ENCODE assay signal across 11 cellular contexts in genomic region chr12:905273-906076, GRCh38. TPM values are rescaled to one million over a fixed set of nuclear protein-coding genes. Genes with fewer than 3 reads are reported as not detected.
DNase-seq lines count a peak whose midpoint lies in the region; ATAC-seq and TF ChIP-seq lines count a peak whose summit lies in the region.
"Had no signal": no experiment of that assay in that cellular context is flagged by ENCODE, and none has a peak within 500 bp of the region (broad histone marks: within the 10 kb centered on the region; RNA-seq: fewer than 3 reads in every experiment).

No MANE protein-coding gene starts in this region.

- intact Hi-C loops in left cardiac atrium (cut with DNase I) (no loop called here), Right ventricle myocardium inferior (cut with DNase I) (no loop called here), upper lobe of right lung (cut with DNase I) (no loop called here)

- peak overlapping the region; percentile 8 for H3K4me3 Mint-ChIP-seq in T-helper 2 cell treated with Interferon-gamma antibody and Interleukin-4, amounts not matched to agents 5 μg/mL and 100 μg/mL, for 36 hours
- H3K4me3 Mint-ChIP-seq in effector memory CD8-positive, alpha-beta T cell: peak overlapping the region; percentile 4 to 37

- POLR2A ChIA-PET in RWPE1 (lab: Yijun Ruan, JAX; ENCODE audit: low non-redundant PET): no interaction called here

- no peaks in the 10 kb centered on the region for H3K27me3 ChIP-seq in upper lobe of right lung
- H3K27me3 ChIP-seq: body of pancreas had no signal

- no peak overlapping the region for H3K4me3 ChIP-seq in upper lobe of right lung
- H3K4me3 ChIP-seq: body of pancreas, lung had no signal

- peaks cover 99% of the 10 kb centered on the region for H3K36me3 ChIP-seq in upper lobe of right lung

- CTCF ChIA-PET in RWPE1 (lab: Yijun Ruan, JAX): interaction anchor here (0.6 kb wide), 1 partner anchor 88 kb away, joined by 5 read pairs; no protein-coding TSS in a partner anchor

- H3K4me1 Mint-ChIP-seq in T-helper 2 cell treated with Interferon-gamma antibody and Interleukin-4, amounts not matched to agents 5 μg/mL and 100 μg/mL, for 36 hours (ENCODE audit: low read depth): peaks cover 16% of the 10 kb centered on the region
- peaks cover 11 to 28% of the 10 kb centered on the region in 2 donors for H3K4me1 Mint-ChIP-seq in effector memory CD8-positive, alpha-beta T cell (ENCODE audit: low read depth in 2 of 2)

- H3K27ac ChIP-seq in upper lobe of right lung (no peak overlapping the region), RWPE1 (no peak overlapping the region)
- H3K27ac ChIP-seq: body of pancreas, parathyroid adenoma had no signal

- no peaks in the 10 kb centered on the region for H3K9me3 Mint-ChIP-seq in T-helper 2 cell treated with Interferon-gamma antibody and Interleukin-4, amounts not matched to agents 5 μg/mL and 100 μg/mL, for 36 hours
- no peaks in the 10 kb centered on the region for H3K9me3 Mint-ChIP-seq in effector memory CD8-positive, alpha-beta T cell

- no peaks in the 10 kb centered on the region for H3K9me3 ChIP-seq in upper lobe of right lung
- H3K9me3 ChIP-seq: body of pancreas had no signal

- no peak for DNase-seq in left cardiac atrium
- DNase-seq in Right ventricle myocardium inferior (ENCODE audit: missing footprints): no peak
- DNase-seq in T-helper 2 cell treated with Interferon-gamma antibody and Interleukin-4, amounts not matched to agents 5 μg/mL and 100 μg/mL, for 36 hours (ENCODE audit: low spot score): no peak
- DNase-seq in effector memory CD8-positive, alpha-beta T cell: no peak
- DNase-seq in upper lobe of right lung: no peak
- DNase-seq in RWPE1 (ENCODE audit: low spot score): no peak
- DNase-seq in NOMO-1 (lab: John Stamatoyannopoulos, UW; ENCODE audit: unreplicated experiment in 2 of 2): no peak

- H3K4me1 ChIP-seq in upper lobe of right lung: no peaks in the 10 kb centered on the region
- H3K4me1 ChIP-seq: body of pancreas had no signal

- H3K36me3 Mint-ChIP-seq in T-helper 2 cell treated with Interferon-gamma antibody and Interleukin-4, amounts not matched to agents 5 μg/mL and 100 μg/mL, for 36 hours (ENCODE audit: low read depth): peaks cover 74% of the 10 kb centered on the region
- peaks cover 72% of the 10 kb centered on the region for H3K36me3 Mint-ChIP-seq in effector memory CD8-positive, alpha-beta T cell (ENCODE audit: insufficient read depth)

- peak overlapping the region; percentile 66 for H3K27ac Mint-ChIP-seq in T-helper 2 cell treated with Interferon-gamma antibody and Interleukin-4, amounts not matched to agents 5 μg/mL and 100 μg/mL, for 36 hours
- H3K27ac Mint-ChIP-seq in effector memory CD8-positive, alpha-beta T cell: peak overlapping the region; percentile 21 to 26

- no peak for TF ChIP-seq CTCF in upper lobe of right lung (IDR thresholded peaks at IDR 0.05)
- no peak for TF ChIP-seq CTCF in RWPE1 (conservative IDR thresholded peaks at IDR 0.05; ENCODE audit: low read depth)

- ATAC-seq in left cardiac atrium (peak; percentile 7 to 24), Right ventricle myocardium inferior (no peak), upper lobe of right lung (peak; percentile 63), HG02852 (IDR thresholded peaks at IDR 0.05; ENCODE audit: unreplicated experiment) (no peak)
- ATAC-seq in effector memory CD8-positive, alpha-beta T cell (replicated peaks): peak; percentile 76
- ATAC-seq: body of pancreas had no signal

- no peaks in the 10 kb centered on the region for H3K27me3 Mint-ChIP-seq in T-helper 2 cell treated with Interferon-gamma antibody and Interleukin-4, amounts not matched to agents 5 μg/mL and 100 μg/mL, for 36 hours (ENCODE audit: low read depth)
- no peaks in the 10 kb centered on the region for H3K27me3 Mint-ChIP-seq in effector memory CD8-positive, alpha-beta T cell

RNA-seq across cellular contexts. Expression of gene RAD52, which starts 44.0 kb away (rescaled TPM):
- total RNA-seq in left cardiac atrium (1 to 10 TPM; 6.4 to 6.8 TPM), Right ventricle myocardium inferior (7.1 TPM), upper lobe of right lung (13.3 TPM)

Comparison
In these comparisons a context has a peak if more than half of its experiments do, and no peak if none do; other contexts are left out.
1. ATAC-seq: peak in left cardiac atrium (2 of 2), effector memory CD8-positive, alpha-beta T cell (single experiment) and upper lobe of right lung (single experiment); none in Right ventricle myocardium inferior (single experiment) and HG02852 (single experiment).